ENCODE assay signal across 19 cellular contexts in the genomic region with DNA sequence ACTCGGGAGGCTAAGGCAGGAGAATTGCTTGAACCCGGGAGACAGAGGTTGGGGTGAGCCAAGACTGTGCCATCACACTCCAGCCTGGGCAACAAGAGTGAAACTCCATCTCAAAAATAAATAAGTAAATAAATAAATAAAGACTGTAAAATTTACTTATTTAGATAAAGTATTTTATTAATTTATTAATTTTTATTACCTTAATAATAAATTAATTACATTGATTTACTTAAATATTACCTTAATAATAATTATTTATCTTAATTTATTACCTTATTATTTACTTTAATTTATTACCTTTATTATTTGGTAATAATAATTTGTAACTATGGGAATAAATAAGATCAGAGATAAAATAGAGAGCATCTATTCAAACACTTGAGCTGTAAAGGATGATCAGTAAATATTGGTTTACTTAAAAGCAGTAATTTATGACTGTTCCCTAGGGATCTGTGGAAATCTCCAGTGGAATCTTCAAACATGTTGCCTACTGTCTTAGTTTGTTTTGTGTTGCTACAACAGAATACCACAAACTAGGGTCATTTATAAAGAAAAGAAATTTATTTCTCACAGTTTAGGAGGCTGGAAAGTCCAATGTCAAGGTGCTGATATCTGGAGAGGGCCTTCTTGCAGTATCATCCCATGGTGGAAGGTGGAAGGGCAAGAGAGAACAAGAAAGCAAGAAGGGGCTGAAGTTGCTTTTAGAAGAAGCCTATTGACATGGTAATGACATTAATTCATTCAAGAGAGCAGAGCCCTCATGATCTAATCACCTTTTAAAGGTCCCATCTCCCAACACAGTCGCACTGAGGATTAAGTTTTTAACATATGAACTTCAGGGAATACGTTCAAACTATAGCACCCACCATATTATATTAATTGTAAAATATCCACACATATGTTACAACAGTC.
"Had no signal": no experiment of that assay in that cellular context is flagged by ENCODE, and none has a peak within 500 bp of the region (broad histone marks: within the 10 kb centered on the region; RNA-seq: fewer than 3 reads in every experiment).

No MANE protein-coding gene starts in this region.

- H3K9me3 ChIP-seq: tibial nerve had no signal

- H3K4me1 ChIP-seq: tibial nerve had no signal

- FAIRE-seq: endothelial cell of umbilical vein, islet of Langerhans had no signal

- H3K36me3 ChIP-seq: tibial nerve had no signal

- DNase-seq: activated CD4-positive, alpha-beta T cell treated with anti-CD3 and anti-CD28 coated beads, Interleukin-2, amount 10 ng/mL, durations not matched to agents 7 days and 5 days; activated CD8-positive, alpha-beta memory T cell treated with anti-CD3 and anti-CD28 coated beads, Interleukin-2, amount 50 U/mL, for 48 hours; activated gamma-delta T cell; activated T-cell treated with anti-CD3 and anti-CD28 coated beads, Interleukin-2, amount 50 U/mL, for 72 hours; amniotic stem cell; central memory CD4-positive, alpha-beta T cell; cortex of kidney; effector CD4-positive, alpha-beta T cell; naive B cell; retina; stimulated activated CD4-positive, alpha-beta T cell treated with anti-CD3 and anti-CD28 coated beads, Interleukin-2, amount 100 ng/mL, for 48 hours; stimulated activated naive B cell treated with anti-CD40 and anti-IgM and Interleukin-4, amounts not matched to agents 10 μg/mL and 1 μg/mL and 100 μg/mL, for 72 hours; SW 1271 had no signal

- H3K27me3 ChIP-seq: tibial nerve had no signal

- ATAC-seq: activated naive CD4-positive, alpha-beta T cell treated with anti-CD3 and anti-CD28 coated beads, Interleukin-2, amount 50 U/mL, for 72 hours; activated T-cell treated with anti-CD3 and anti-CD28 coated beads, Interleukin-2, amount 50 U/mL, for 72 hours; stimulated activated naive B cell treated with anti-CD40 and anti-IgM and Interleukin-4, amounts not matched to agents 10 μg/mL and 1 μg/mL and 100 μg/mL, for 72 hours had no signal

- H3K4me3 ChIP-seq: lung, tibial nerve had no signal

- H3K27ac ChIP-seq: parathyroid adenoma, tibial nerve had no signal
